ENCODE assay signal across 19 cellular contexts in the genomic region with DNA sequence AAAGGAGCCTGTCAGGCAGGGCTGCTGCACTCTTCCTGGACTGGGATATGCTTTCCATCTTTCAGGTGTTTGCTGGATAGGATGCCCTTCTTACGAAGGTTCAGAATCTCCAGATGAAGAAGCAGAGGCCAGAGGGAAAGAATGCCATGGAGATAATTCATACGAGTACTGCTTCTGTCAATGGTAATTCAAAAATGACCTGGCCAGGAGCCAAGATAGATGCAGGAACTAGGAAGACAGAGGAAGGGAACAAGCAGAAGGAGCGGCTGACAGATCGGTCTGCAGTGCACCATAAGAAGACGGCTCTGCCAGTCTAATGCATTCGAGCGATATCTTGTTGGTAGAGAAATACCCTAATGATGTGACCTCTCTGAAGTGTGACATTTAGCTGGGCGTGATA. TPM values are rescaled to one million over a fixed set of nuclear protein-coding genes. Genes with fewer than 3 reads are reported as not detected.
DNase-seq lines count a peak whose midpoint lies in the region; ATAC-seq, FAIRE-seq and TF ChIP-seq lines count a peak whose summit lies in the region.
"Had no signal": no experiment of that assay in that cellular context is flagged by ENCODE, and none has a peak within 500 bp of the region (broad histone marks: within the 10 kb centered on the region; RNA-seq: fewer than 3 reads in every experiment).

No MANE protein-coding gene starts in this region.

- H3K9me1 ChIP-seq in K562 (ENCODE audit: control insufficient read depth, insufficient read depth, low read length): no peaks in the 10 kb centered on the region

- H3K36me3 ChIP-seq in K562 (ENCODE audit: control insufficient read depth, insufficient read depth, low read length): no peaks in the 10 kb centered on the region
- no peaks in the 10 kb centered on the region for H3K36me3 ChIP-seq in thoracic aorta
- H3K36me3 ChIP-seq: breast epithelium, right lobe of liver, tibial nerve had no signal

- peak overlapping the region; percentile 63 for H3K27ac Mint-ChIP-seq in activated CD8-positive, alpha-beta T cell treated with anti-CD3 and anti-CD28 coated beads, Interleukin-2, amount 10 ng/mL, durations not matched to agents 7 days and 5 days
- H3K27ac Mint-ChIP-seq in activated CD8-positive, alpha-beta T cell treated with anti-CD3 and anti-CD28 coated beads for 36 hours: no peak overlapping the region
- H3K27ac Mint-ChIP-seq: dendritic cell treated with granulocyte-macrophage colony-stimulating factor and Interleukin-4, amounts not matched to agents 40 ng/mL and 50 ng/mL, for 4 days; stimulated activated naive B cell treated with anti-CD40 and anti-IgM and Interleukin-4, amounts not matched to agents 10 μg/mL and 1 μg/mL and 100 μg/mL, for 72 hours had no signal

- H2AFZ ChIP-seq in K562 (ENCODE audit: low read depth, low read length): no peak overlapping the region

- H3K4me3 Mint-ChIP-seq in activated CD8-positive, alpha-beta T cell treated with anti-CD3 and anti-CD28 coated beads, Interleukin-2, amount 10 ng/mL, durations not matched to agents 7 days and 5 days: no peak overlapping the region
- H3K4me3 Mint-ChIP-seq in activated CD8-positive, alpha-beta T cell treated with anti-CD3 and anti-CD28 coated beads for 36 hours: no peak overlapping the region
- H3K4me3 Mint-ChIP-seq: dendritic cell treated with granulocyte-macrophage colony-stimulating factor and Interleukin-4, amounts not matched to agents 40 ng/mL and 50 ng/mL, for 4 days; stimulated activated naive B cell treated with anti-CD40 and anti-IgM and Interleukin-4, amounts not matched to agents 10 μg/mL and 1 μg/mL and 100 μg/mL, for 72 hours had no signal

- DNase-seq in activated CD8-positive, alpha-beta T cell treated with anti-CD3 and anti-CD28 coated beads, Interleukin-2, amount 10 ng/mL, durations not matched to agents 7 days and 5 days: no peak
- no peak for DNase-seq in activated CD8-positive, alpha-beta T cell treated with anti-CD3 and anti-CD28 coated beads for 36 hours
- DNase-seq in NCI-H2227 treated with DMSO at 0.1 percent for 48 hours (lab: John Stamatoyannopoulos, UW) (peak; percentile 67), K562 (ENCODE audit: extremely low read depth in 1 of 4, low spot score in 3 of 4) (no peak), thoracic aorta (ENCODE audit: low spot score) (no peak), activated gamma-delta T cell (lab: John Stamatoyannopoulos, UW) (no peak)
- DNase-seq: activated CD8-positive, alpha-beta memory T cell treated with anti-CD3 and anti-CD28 coated beads for 24 hours; COR-L47; NCI-H1092; NCI-H345; right lobe of liver; stimulated activated naive B cell treated with anti-CD40 and anti-IgM and Interleukin-4, amounts not matched to agents 10 μg/mL and 1 μg/mL and 100 μg/mL, for 72 hours had no signal

- CTCF ChIA-PET in activated CD8-positive, alpha-beta T cell treated with anti-CD3 and anti-CD28 coated beads, Interleukin-2, amount 10 ng/mL, durations not matched to agents 7 days and 5 days (lab: Charles Lee): interaction anchor here (0.6 to 4.4 kb wide), 5 partner anchors 10 to 92 kb away, joined by 4 to 27 read pairs (median 5); no protein-coding TSS in a partner anchor
- CTCF ChIA-PET in activated CD8-positive, alpha-beta T cell treated with anti-CD3 and anti-CD28 coated beads for 36 hours (lab: Charles Lee): interaction anchor here (1.7 to 3.4 kb wide), 3 partner anchors 16 to 91 kb away, joined by 5 to 12 read pairs (median 11); partner anchors contain the start of gene ATP2B4
- CTCF ChIA-PET in K562 (lab: Yijun Ruan, JAX; ENCODE audit: low intra/inter-chr PET ratio): interaction anchor here (0.6 to 4.4 kb wide), 3 partner anchors 29 to 127 kb away, joined by 3 to 45 read pairs (median 4); no protein-coding TSS in a partner anchor

- peaks cover 12 to 15% of the 10 kb centered on the region in 2 experiments; a peak in 4 of 5 replicates for H3K4me1 ChIP-seq in K562 (replicated peaks in 1 of 2; ENCODE audit: control insufficient read depth in 2 of 2, insufficient read depth in 2 of 2, low read length in 2 of 2)
- peaks cover 9 to 10% of the 10 kb centered on the region in 2 donors for H3K4me1 ChIP-seq in thoracic aorta (ENCODE audit: control insufficient read depth in 1 of 2, low read depth in 2 of 2)
- H3K4me1 ChIP-seq: breast epithelium, right lobe of liver had no signal

- no peak for ATAC-seq in activated CD8-positive, alpha-beta T cell treated with anti-CD3 and anti-CD28 coated beads, Interleukin-2, amount 10 ng/mL, durations not matched to agents 7 days and 5 days
- no peak for ATAC-seq in activated CD8-positive, alpha-beta T cell treated with anti-CD3 and anti-CD28 coated beads for 36 hours
- ATAC-seq in K562 (no peak), thoracic aorta (ENCODE audit: insufficient number of reproducible peaks, low FRiP score, low read depth) (peak; percentile 19), GM19328 (IDR thresholded peaks at IDR 0.05; ENCODE audit: unreplicated experiment) (no peak)
- ATAC-seq: stimulated activated naive B cell treated with anti-CD40 and anti-IgM and Interleukin-4, amounts not matched to agents 10 μg/mL and 1 μg/mL and 100 μg/mL, for 72 hours had no signal

- no peaks in the 10 kb centered on the region for H4K20me1 ChIP-seq in K562 (replicated peaks; ENCODE audit: control insufficient read depth, insufficient read depth, low read length)

- POLR2A ChIA-PET in activated CD8-positive, alpha-beta T cell treated with anti-CD3 and anti-CD28 coated beads, Interleukin-2, amount 10 ng/mL, durations not matched to agents 7 days and 5 days (lab: Charles Lee): interaction anchor here (1.5 kb wide), 1 partner anchor 16 kb away, joined by 4 read pairs; the partner anchor contains the start of gene ATP2B4
- POLR2A ChIA-PET in activated CD8-positive, alpha-beta T cell treated with anti-CD3 and anti-CD28 coated beads for 36 hours (lab: Charles Lee): interaction anchor here (1.2 kb wide), 1 partner anchor 72 kb away, joined by 3 read pairs; no protein-coding TSS in a partner anchor
- POLR2A ChIA-PET in K562 (lab: Yijun Ruan, JAX): no interaction called here

- intact Hi-C loops in activated CD8-positive, alpha-beta T cell treated with anti-CD3 and anti-CD28 coated beads for 36 hours (cut with micrococcal nuclease): no loop called here
- intact Hi-C loops in K562 (cut with micrococcal nuclease): no loop called here

- H3K9ac ChIP-seq in K562 (ENCODE audit: insufficient read depth in 1 of 2, low read depth in 2 of 2, low read length in 2 of 2): no peak overlapping the region
- H3K9ac ChIP-seq: KMS-11 had no signal

- no peak overlapping the region for H3K4me2 ChIP-seq in K562 (ENCODE audit: insufficient read depth, low read length)
- H3K4me2 ChIP-seq: KMS-11 had no signal

- H3K4me3 ChIP-seq in K562: no peak overlapping the region
- H3K4me3 ChIP-seq in thoracic aorta: no peak overlapping the region
- H3K4me3 ChIP-seq: breast epithelium, right lobe of liver, tibial nerve had no signal

- WGBS in K562 (ENCODE audit: insufficient coverage, low coverage, missing lambda C conversion rate): 44% methylated on average over 8 of the region's 8 CpGs

- H3K27ac ChIP-seq in K562 (ENCODE audit: extremely low read depth, low read depth, low read length): no peak overlapping the region
- H3K27ac ChIP-seq in thoracic aorta: no peak overlapping the region
- H3K27ac ChIP-seq: breast epithelium, HL-60, KMS-11, right lobe of liver, tibial nerve had no signal

- BruUV-seq in K562 (replicated peaks; lab: Mats Ljungman, UMichigan): no TSS peak

- no peak for TF ChIP-seq EP300 in K562 (IDR thresholded peaks at IDR 0.05; ENCODE audit: low read length)

- TF ChIP-seq CTCF in activated CD8-positive, alpha-beta T cell treated with anti-CD3 and anti-CD28 coated beads for 36 hours (IDR thresholded peaks at IDR 0.05): no peak
- TF ChIP-seq CTCF in K562 (IDR thresholded peaks at IDR 0.05 in 2 of 3, conservative IDR thresholded peaks at IDR 0.05 in 1 of 3; ENCODE audit: insufficient read depth in 2 of 3, low read depth in 1 of 3, low read length in 3 of 3): no peak
- no peak for TF ChIP-seq CTCF in thoracic aorta (IDR thresholded peaks at IDR 0.05)

- no peaks in the 10 kb centered on the region for H3K79me2 ChIP-seq in K562 (ENCODE audit: control insufficient read depth, insufficient read depth, low read length)

- TF ChIP-seq POLR2A in K562 (conservative IDR thresholded peaks at IDR 0.05): no peak

- H3K9me3 ChIP-seq in K562 (replicated peaks; ENCODE audit: control insufficient read depth, insufficient read depth, low read depth, low read length) (no peaks in the 10 kb centered on the region), thoracic aorta (no peaks in the 10 kb centered on the region)
- H3K9me3 ChIP-seq: breast epithelium, right lobe of liver, tibial nerve had no signal

- in situ Hi-C loops in K562 (cut with MboI): no loop called here

- TF ChIP-seq RAD21 in K562 (CRISPR knock-in tag; conservative IDR thresholded peaks at IDR 0.05 in 1 of 2, IDR thresholded peaks at IDR 0.05 in 1 of 2): no peak

- H3K27me3 ChIP-seq in K562 (ENCODE audit: control insufficient read depth in 2 of 2, insufficient read depth in 2 of 2, low read length in 2 of 2) (no peaks in the 10 kb centered on the region; a peak in 1 of 5 replicates), thoracic aorta (replicated peaks; ENCODE audit: insufficient read depth) (no peaks in the 10 kb centered on the region)
- H3K27me3 ChIP-seq: breast epithelium, right lobe of liver, tibial nerve had no signal

- peaks cover 75% of the 10 kb centered on the region for H3K4me1 Mint-ChIP-seq in activated CD8-positive, alpha-beta T cell treated with anti-CD3 and anti-CD28 coated beads, Interleukin-2, amount 10 ng/mL, durations not matched to agents 7 days and 5 days (ENCODE audit: low read depth)
- peaks cover 43% of the 10 kb centered on the region for H3K4me1 Mint-ChIP-seq in activated CD8-positive, alpha-beta T cell treated with anti-CD3 and anti-CD28 coated beads for 36 hours (ENCODE audit: low read depth)

- no peak for FAIRE-seq in K562 (lab: Jason Lieb, UNC)
- FAIRE-seq: endothelial cell of umbilical vein had no signal

- H3K36me3 Mint-ChIP-seq in activated CD8-positive, alpha-beta T cell treated with anti-CD3 and anti-CD28 coated beads, Interleukin-2, amount 10 ng/mL, durations not matched to agents 7 days and 5 days (ENCODE audit: low read depth): peaks cover 7% of the 10 kb centered on the region
- no peaks in the 10 kb centered on the region for H3K36me3 Mint-ChIP-seq in activated CD8-positive, alpha-beta T cell treated with anti-CD3 and anti-CD28 coated beads for 36 hours (ENCODE audit: low read depth)
- H3K36me3 Mint-ChIP-seq: stimulated activated naive B cell treated with anti-CD40 and anti-IgM and Interleukin-4, amounts not matched to agents 10 μg/mL and 1 μg/mL and 100 μg/mL, for 72 hours had no signal

- no peaks in the 10 kb centered on the region for H3K27me3 Mint-ChIP-seq in activated CD8-positive, alpha-beta T cell treated with anti-CD3 and anti-CD28 coated beads, Interleukin-2, amount 10 ng/mL, durations not matched to agents 7 days and 5 days (ENCODE audit: low read depth)
- no peaks in the 10 kb centered on the region for H3K27me3 Mint-ChIP-seq in activated CD8-positive, alpha-beta T cell treated with anti-CD3 and anti-CD28 coated beads for 36 hours
- H3K27me3 Mint-ChIP-seq: stimulated activated naive B cell treated with anti-CD40 and anti-IgM and Interleukin-4, amounts not matched to agents 10 μg/mL and 1 μg/mL and 100 μg/mL, for 72 hours had no signal

- no peaks in the 10 kb centered on the region for H3K9me3 Mint-ChIP-seq in activated CD8-positive, alpha-beta T cell treated with anti-CD3 and anti-CD28 coated beads, Interleukin-2, amount 10 ng/mL, durations not matched to agents 7 days and 5 days (ENCODE audit: insufficient read depth)
- no peaks in the 10 kb centered on the region for H3K9me3 Mint-ChIP-seq in activated CD8-positive, alpha-beta T cell treated with anti-CD3 and anti-CD28 coated beads for 36 hours
- H3K9me3 Mint-ChIP-seq: dendritic cell treated with granulocyte-macrophage colony-stimulating factor and Interleukin-4, amounts not matched to agents 40 ng/mL and 50 ng/mL, for 4 days had no signal

RNA-seq across cellular contexts. Expression of gene ATP2B4, which starts 16.6 kb away (rescaled TPM):
- total RNA-seq in activated CD8-positive, alpha-beta T cell treated with anti-CD3 and anti-CD28 coated beads, Interleukin-2, amount 10 ng/mL, durations not matched to agents 7 days and 5 days: 10 to 100 TPM; 65.0 to 65.1 TPM
- total RNA-seq in activated CD8-positive, alpha-beta T cell treated with anti-CD3 and anti-CD28 coated beads for 36 hours: 10 to 100 TPM; 12.0 to 15.9 TPM
- 99.9 and 127 TPM in 2 replicates for total RNA-seq in K562 (2011; cell fraction: chromatin; rRNA removed; ENCODE audit: low replicate concordance)
- total RNA-seq in K562 (2011; cell fraction: nucleolus; rRNA removed): 72.9 and 73.4 TPM in 2 replicates
- 89.0 and 95.0 TPM in 2 replicates for total RNA-seq in K562 (2011; cell fraction: nucleoplasm; rRNA removed)
- total RNA-seq in K562 (2014; rRNA removed): 15.6 and 16.2 TPM in 2 replicates
- 18.2 and 19.7 TPM in 2 replicates for total RNA-seq in K562 (2014; rRNA removed; fragmentation: Illumina TruSeq; extraction: Trizol)
- total RNA-seq in K562 (2015; rRNA removed; fragmentation: Illumina TruSeq; extraction: Trizol): 22.8 and 24.3 TPM in 2 replicates
- 24.2 and 26.3 TPM in 2 replicates for total RNA-seq in K562 (2021)
- 38.5 and 40.6 TPM in 2 replicates for polyA plus RNA-seq in K562 (2011; rRNA removed)
- 22.6 and 31.8 TPM in 2 replicates for polyA plus RNA-seq in K562 (2011; cell fraction: cytosol; rRNA removed)
- polyA plus RNA-seq in K562 (2011; cell fraction: nucleus; rRNA removed): 65.0 and 81.5 TPM in 2 replicates
- 19.0 and 22.9 TPM in 2 replicates for polyA plus RNA-seq in K562 (2012)
- polyA plus RNA-seq in K562 (2014; fragmentation: Illumina TruSeq; extraction: Trizol): 24.4 and 28.7 TPM in 2 replicates
- 10 to 100 TPM; 10.3 to 11.3 TPM for polyA plus RNA-seq in K562 (2014; fragmentation: Nextera tagmentation; extraction: Ambion mirVana)
- polyA plus RNA-seq in K562 (2014; rRNA removed): 20.2 and 21.7 TPM in 2 replicates
- polyA minus RNA-seq in K562 (2011; rRNA and poly(A)+ RNA removed): 90.3 and 109 TPM in 2 replicates
- polyA minus RNA-seq in K562 (2011; cell fraction: cytosol; rRNA and poly(A)+ RNA removed): 46.4 and 53.4 TPM in 2 replicates
- 27.2 and 48.3 TPM in 2 replicates for polyA minus RNA-seq in K562 (2011; cell fraction: nucleus; rRNA and poly(A)+ RNA removed)
- total RNA-seq in thoracic aorta: 100 to 1,000 TPM; 131 to 138 TPM
